In the genomic region with DNA sequence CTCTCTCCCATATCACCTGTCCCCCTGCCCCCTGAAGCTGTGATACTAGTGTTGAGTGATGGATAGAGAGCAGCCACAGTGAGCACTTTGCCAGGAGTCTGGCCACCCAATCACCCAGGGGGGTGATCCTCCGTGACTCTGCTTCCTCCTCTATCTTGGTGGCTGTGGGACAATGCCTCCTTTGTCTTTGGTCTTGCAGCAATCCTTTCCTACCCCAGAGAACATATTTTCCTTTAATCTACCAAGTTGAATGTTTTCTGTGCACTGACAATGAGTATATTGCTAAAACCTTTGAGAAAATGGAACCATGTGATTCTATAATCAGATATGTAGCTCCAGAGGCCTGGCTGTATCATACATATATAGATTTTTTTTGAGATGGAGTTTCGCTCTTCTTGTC, we compare ENCODE assay signal across 19 cellular contexts. TPM values are rescaled to one million over a fixed set of nuclear protein-coding genes. Genes with fewer than 3 reads are reported as not detected.
DNase-seq lines count a peak whose midpoint lies in the region; TF ChIP-seq lines count a peak whose summit lies in the region.
"Had no signal": no experiment of that assay in that cellular context is flagged by ENCODE, and none has a peak within 500 bp of the region (broad histone marks: within the 10 kb centered on the region; RNA-seq: fewer than 3 reads in every experiment).

No MANE protein-coding gene starts in this region.

- H3K4me3 Mint-ChIP-seq in activated T-helper 1 cell treated with anti-CD3 and anti-CD28 coated beads, Interleukin-12 subunit alpha, Interleukin-12 subunit beta, Interleukin-2, Interleukin-4 antibody, amounts not matched to agents 30 ng/mL and 10 ng/mL and 1 ng/mL, durations not matched to agents 14 hours and 24 hours and 36 hours = no peak overlapping the region
- H3K4me3 Mint-ChIP-seq: CD14-positive monocyte; CD4-positive, alpha-beta memory T cell; CD4-positive, CD25-positive, alpha-beta regulatory T cell; CD8-positive, alpha-beta memory T cell had no signal

- no peak overlapping the region for H3K4me3 ChIP-seq in osteoblast (ENCODE audit: insufficient read depth, low read length)
- H3K4me3 ChIP-seq: BLaER1 had no signal

- no peaks in the 10 kb centered on the region for H3K4me1 ChIP-seq in osteoblast (ENCODE audit: insufficient read depth, low read length)
- H3K4me1 ChIP-seq: BE2C, BLaER1, Caco-2 had no signal

- DNase-seq in SK-MEL-5 (ENCODE audit: low read depth, low spot score) (peak; percentile 26), osteoblast (ENCODE audit: insufficient read length, low spot score, missing footprints) (peak; percentile 58), RWPE1 (ENCODE audit: low spot score) (no peak), posterior vena cava (ENCODE audit: low spot score) (no peak)
- DNase-seq in activated T-helper 1 cell treated with anti-CD3 and anti-CD28 coated beads, Interleukin-12 subunit alpha, Interleukin-12 subunit beta, Interleukin-2, Interleukin-4 antibody, amounts not matched to agents 30 ng/mL and 10 ng/mL and 1 ng/mL, durations not matched to agents 14 hours and 24 hours and 36 hours (ENCODE audit: low spot score) = no peak
- DNase-seq: 8988T; ACHN; BE2C; C1 segment of cervical spinal cord; Caco-2; Calu3; CD4-positive, alpha-beta memory T cell; CD4-positive, CD25-positive, alpha-beta regulatory T cell; CD8-positive, alpha-beta memory T cell; DMS79 treated with DMSO at 0.1 percent for 48 hours; GF-D8 had no signal

- H3K27ac ChIP-seq in osteoblast (ENCODE audit: low read depth, low read length) (no peak overlapping the region), RWPE1 (no peak overlapping the region)
- H3K27ac ChIP-seq: BLaER1 had no signal

- TF ChIP-seq CTCF in osteoblast (IDR thresholded peaks at IDR 0.05; ENCODE audit: extremely low read depth, low read depth, low read length) (no peak), RWPE1 (conservative IDR thresholded peaks at IDR 0.05; ENCODE audit: low read depth) (no peak)

- H3K36me3 Mint-ChIP-seq in activated T-helper 1 cell treated with anti-CD3 and anti-CD28 coated beads, Interleukin-12 subunit alpha, Interleukin-12 subunit beta, Interleukin-2, Interleukin-4 antibody, amounts not matched to agents 30 ng/mL and 10 ng/mL and 1 ng/mL, durations not matched to agents 14 hours and 24 hours and 36 hours (ENCODE audit: low read depth) = no peaks in the 10 kb centered on the region
- H3K36me3 Mint-ChIP-seq: CD14-positive monocyte; CD4-positive, alpha-beta memory T cell; CD4-positive, CD25-positive, alpha-beta regulatory T cell; CD8-positive, alpha-beta memory T cell had no signal

- H3K9me3 Mint-ChIP-seq in activated T-helper 1 cell treated with anti-CD3 and anti-CD28 coated beads, Interleukin-12 subunit alpha, Interleukin-12 subunit beta, Interleukin-2, Interleukin-4 antibody, amounts not matched to agents 30 ng/mL and 10 ng/mL and 1 ng/mL, durations not matched to agents 14 hours and 24 hours and 36 hours = no peaks in the 10 kb centered on the region
- H3K9me3 Mint-ChIP-seq: CD4-positive, alpha-beta memory T cell; CD8-positive, alpha-beta memory T cell had no signal

- intact Hi-C loops in activated T-helper 1 cell treated with anti-CD3 and anti-CD28 coated beads, Interleukin-12 subunit alpha, Interleukin-12 subunit beta, Interleukin-2, Interleukin-4 antibody, amounts not matched to agents 30 ng/mL and 10 ng/mL and 1 ng/mL, durations not matched to agents 14 hours and 24 hours and 36 hours (cut with micrococcal nuclease) = no loop called here
- intact Hi-C loops in posterior vena cava (cut with DNase I) = no loop called here

- in situ Hi-C loops in SK-MEL-5 (cut with HindIII; ENCODE audit: low pct_unique_long_range_greater_than_20kb, low sequenced_read_pairs) = no loop called here

- no peaks in the 10 kb centered on the region for H3K27me3 Mint-ChIP-seq in activated T-helper 1 cell treated with anti-CD3 and anti-CD28 coated beads, Interleukin-12 subunit alpha, Interleukin-12 subunit beta, Interleukin-2, Interleukin-4 antibody, amounts not matched to agents 30 ng/mL and 10 ng/mL and 1 ng/mL, durations not matched to agents 14 hours and 24 hours and 36 hours (ENCODE audit: insufficient read depth)

- H3K27me3 ChIP-seq in osteoblast (ENCODE audit: insufficient read depth, low read length) = peaks cover 58% of the 10 kb centered on the region
- H3K27me3 ChIP-seq: BE2C, BLaER1 had no signal

- no peaks in the 10 kb centered on the region for H3K36me3 ChIP-seq in osteoblast (ENCODE audit: insufficient read depth, low read length)
- H3K36me3 ChIP-seq: BE2C, BLaER1 had no signal

- CTCF ChIA-PET in RWPE1 (lab: Yijun Ruan, JAX) = no interaction called here

- no peak overlapping the region for H2AFZ ChIP-seq in osteoblast (ENCODE audit: low read length)

- H3K4me1 Mint-ChIP-seq in activated T-helper 1 cell treated with anti-CD3 and anti-CD28 coated beads, Interleukin-12 subunit alpha, Interleukin-12 subunit beta, Interleukin-2, Interleukin-4 antibody, amounts not matched to agents 30 ng/mL and 10 ng/mL and 1 ng/mL, durations not matched to agents 14 hours and 24 hours and 36 hours (ENCODE audit: low read depth) = no peaks in the 10 kb centered on the region
- H3K4me1 Mint-ChIP-seq: CD14-positive monocyte; CD4-positive, alpha-beta memory T cell; CD4-positive, CD25-positive, alpha-beta regulatory T cell; CD8-positive, alpha-beta memory T cell had no signal

- POLR2A ChIA-PET in RWPE1 (lab: Yijun Ruan, JAX; ENCODE audit: low non-redundant PET) = no interaction called here

- no peaks in the 10 kb centered on the region for H4K20me1 ChIP-seq in osteoblast (ENCODE audit: insufficient read depth, low read length)
- H4K20me1 ChIP-seq: BLaER1 had no signal

- no peak overlapping the region for H3K27ac Mint-ChIP-seq in activated T-helper 1 cell treated with anti-CD3 and anti-CD28 coated beads, Interleukin-12 subunit alpha, Interleukin-12 subunit beta, Interleukin-2, Interleukin-4 antibody, amounts not matched to agents 30 ng/mL and 10 ng/mL and 1 ng/mL, durations not matched to agents 14 hours and 24 hours and 36 hours
- H3K27ac Mint-ChIP-seq: CD14-positive monocyte; CD4-positive, alpha-beta memory T cell; CD4-positive, CD25-positive, alpha-beta regulatory T cell; CD8-positive, alpha-beta memory T cell had no signal

- no peaks in the 10 kb centered on the region for H3K9me3 ChIP-seq in osteoblast (ENCODE audit: low read depth, low read length)
- H3K9me3 ChIP-seq: BE2C, BLaER1, Caco-2 had no signal

- no peaks in the 10 kb centered on the region for H3K79me2 ChIP-seq in osteoblast (ENCODE audit: insufficient read depth, low read length)

- no peak overlapping the region for H3K4me2 ChIP-seq in osteoblast (ENCODE audit: insufficient read depth, low read length)
- H3K4me2 ChIP-seq: BLaER1 had no signal

RNA-seq across cellular contexts. Expression of a gene that starts 58.1 kb away (rescaled TPM):
- total RNA-seq in SK-MEL-5 (2014; rRNA removed; shearing (Covaris generic)) = not detected in 2 replicates
- polyA plus RNA-seq in SK-MEL-5 (2015; cell fraction: cytosol; rRNA removed) = not detected in 2 replicates
- 0.09 TPM in 1 of 2 replicates, not detected in the other for polyA plus RNA-seq in SK-MEL-5 (2015; cell fraction: nucleus; rRNA removed)
- not detected in 2 replicates for total RNA-seq in osteoblast
- total RNA-seq in activated T-helper 1 cell treated with anti-CD3 and anti-CD28 coated beads, Interleukin-12 subunit alpha, Interleukin-12 subunit beta, Interleukin-2, Interleukin-4 antibody, amounts not matched to agents 30 ng/mL and 10 ng/mL and 1 ng/mL, durations not matched to agents 14 hours and 24 hours and 36 hours = not detected in 2 replicates
- total RNA-seq in posterior vena cava = not detected
- total RNA-seq: A673; Caco-2; Calu3; CD4-positive, alpha-beta memory T cell; CD4-positive, CD25-positive, alpha-beta regulatory T cell; CD8-positive, alpha-beta memory T cell had no signal
- polyA plus RNA-seq: CD14-positive monocyte; CD4-positive, alpha-beta memory T cell; CD4-positive, CD25-positive, alpha-beta regulatory T cell; CD8-positive, alpha-beta memory T cell had no signal

Comparison
In these comparisons a context has a peak if more than half of its experiments do, and no peak if none do; other contexts are left out.
1. DNase-seq: peak in SK-MEL-5 (single experiment) and osteoblast (single experiment); none in RWPE1 (single experiment), activated T-helper 1 cell treated with anti-CD3 and anti-CD28 coated beads, Interleukin-12 subunit alpha, Interleukin-12 subunit beta, Interleukin-2, Interleukin-4 antibody, amounts not matched to agents 30 ng/mL and 10 ng/mL and 1 ng/mL, durations not matched to agents 14 hours and 24 hours and 36 hours (single experiment) and posterior vena cava (single experiment).